Comparison of ENCODE assay signal across 17 cellular contexts in the genomic region with DNA sequence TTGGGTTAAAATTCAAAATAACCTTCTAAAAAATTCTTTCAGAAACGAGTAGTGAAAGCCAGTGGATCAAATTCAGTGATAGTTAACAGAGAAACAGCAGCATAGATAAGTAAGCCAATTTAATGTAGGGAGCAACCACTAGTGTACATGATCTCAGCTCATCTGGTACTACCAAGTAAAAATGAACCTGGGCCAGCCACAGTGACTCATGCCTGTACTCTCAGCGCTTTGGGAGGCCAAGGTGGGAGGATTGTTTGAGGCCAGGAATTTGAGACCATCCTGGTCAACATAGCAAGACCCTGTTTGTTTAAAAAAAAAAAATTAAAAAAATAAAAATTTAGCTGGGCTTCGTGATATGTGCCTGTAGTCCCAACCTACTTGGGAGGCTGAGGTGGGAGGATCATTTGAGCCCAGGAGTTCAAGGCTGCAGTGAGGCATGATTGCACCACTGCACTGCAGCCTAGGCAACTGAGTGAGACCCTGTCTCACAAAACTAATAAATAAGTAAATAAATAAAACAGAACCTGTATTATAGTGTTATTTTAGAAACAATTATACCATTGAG. TPM values are rescaled to one million over a fixed set of nuclear protein-coding genes. Genes with fewer than 3 reads are reported as not detected.
A peak's percentile ranks its signal among the peaks of the same experiment; 100 is the strongest.
DNase-seq lines count a peak whose midpoint lies in the region; FAIRE-seq lines count a peak whose summit lies in the region.
"Had no signal": no experiment of that assay in that cellular context is flagged by ENCODE, and none has a peak within 500 bp of the region (broad histone marks: within the 10 kb centered on the region; RNA-seq: fewer than 3 reads in every experiment).

No MANE protein-coding gene starts in this region.

- no peak overlapping the region for H3K27ac Mint-ChIP-seq in activated naive CD4-positive, alpha-beta T cell treated with anti-CD3 and anti-CD28 coated beads for 36 hours

- intact Hi-C loops in activated naive CD4-positive, alpha-beta T cell treated with anti-CD3 and anti-CD28 coated beads for 36 hours (cut with micrococcal nuclease): no loop called here

- FAIRE-seq in RCC 7860 (lab: Jason Lieb, UNC): peak; percentile 24
- FAIRE-seq: keratinocyte had no signal

- H3K4me1 Mint-ChIP-seq in activated naive CD4-positive, alpha-beta T cell treated with anti-CD3 and anti-CD28 coated beads for 36 hours (ENCODE audit: low read depth): peaks cover 14% of the 10 kb centered on the region

- no peak overlapping the region for H3K4me3 Mint-ChIP-seq in activated naive CD4-positive, alpha-beta T cell treated with anti-CD3 and anti-CD28 coated beads for 36 hours

- CTCF ChIA-PET in activated naive CD4-positive, alpha-beta T cell treated with anti-CD3 and anti-CD28 coated beads for 36 hours (lab: Charles Lee): interaction anchor here (0.6 to 1.4 kb wide), 4 partner anchors 13 to 786 kb away, joined by 3 to 5 read pairs (median 4); no protein-coding TSS in a partner anchor

- H3K27me3 Mint-ChIP-seq in activated naive CD4-positive, alpha-beta T cell treated with anti-CD3 and anti-CD28 coated beads for 36 hours (ENCODE audit: low read depth): no peaks in the 10 kb centered on the region

- peaks cover 4% of the 10 kb centered on the region for H3K36me3 Mint-ChIP-seq in activated naive CD4-positive, alpha-beta T cell treated with anti-CD3 and anti-CD28 coated beads for 36 hours (ENCODE audit: low read depth)

- no peaks in the 10 kb centered on the region for H3K9me3 Mint-ChIP-seq in activated naive CD4-positive, alpha-beta T cell treated with anti-CD3 and anti-CD28 coated beads for 36 hours

- peak; percentile 18 for DNase-seq in NCI-H345 treated with DMSO at 0.1 percent for 48 hours (lab: John Stamatoyannopoulos, UW; ENCODE audit: unreplicated experiment)
- no peak for DNase-seq in NCI-H345 (lab: John Stamatoyannopoulos, UW)
- peak; percentile 41 for DNase-seq in activated naive CD4-positive, alpha-beta T cell treated with anti-CD3 and anti-CD28 coated beads for 36 hours
- no peak for DNase-seq in activated naive CD4-positive, alpha-beta T cell treated with anti-CD3 and anti-CD28 coated beads, Interleukin-2, amount 50 U/mL, for 16 hours
- DNase-seq in RCC 7860 (ENCODE audit: low spot score): peak; percentile 24
- DNase-seq in stimulated activated CD4-positive, alpha-beta T cell treated with anti-CD3 and anti-CD28 coated beads, Interleukin-4, amount 100 ng/mL, for 24 hours: peak; percentile 9
- no peak for DNase-seq in amygdala (lab: John Stamatoyannopoulos, UW)
- DNase-seq in superior temporal gyrus (ENCODE audit: extremely low spot score): no peak
- DNase-seq: amniotic stem cell; dorsolateral prefrontal cortex; foreskin melanocyte; hypothalamus; KG1; NCI-H1048; NK-92 treated with Interleukin-12 subunit alpha and Interleukin-12 subunit beta, amount 100 ng/mL, for 24 hours; T-helper 9 cell had no signal

RNA-seq across cellular contexts. Expression of a gene that starts 32.4 kb away (rescaled TPM):
- 10 to 100 TPM; 11.1 to 11.4 TPM for total RNA-seq in activated naive CD4-positive, alpha-beta T cell treated with anti-CD3 and anti-CD28 coated beads for 36 hours

Comparison
In these comparisons a context has a peak if more than half of its experiments do, and no peak if none do; other contexts are left out.
1. DNase-seq: peak in NCI-H345 treated with DMSO at 0.1 percent for 48 hours (single experiment), activated naive CD4-positive, alpha-beta T cell treated with anti-CD3 and anti-CD28 coated beads for 36 hours (single experiment), RCC 7860 (single experiment) and stimulated activated CD4-positive, alpha-beta T cell treated with anti-CD3 and anti-CD28 coated beads, Interleukin-4, amount 100 ng/mL, for 24 hours (single experiment); none in NCI-H345 (single experiment), activated naive CD4-positive, alpha-beta T cell treated with anti-CD3 and anti-CD28 coated beads, Interleukin-2, amount 50 U/mL, for 16 hours (single experiment), amygdala (0 of 56) and superior temporal gyrus (single experiment).